ENCODE assay signal across 8 cellular contexts in the genomic region with DNA sequence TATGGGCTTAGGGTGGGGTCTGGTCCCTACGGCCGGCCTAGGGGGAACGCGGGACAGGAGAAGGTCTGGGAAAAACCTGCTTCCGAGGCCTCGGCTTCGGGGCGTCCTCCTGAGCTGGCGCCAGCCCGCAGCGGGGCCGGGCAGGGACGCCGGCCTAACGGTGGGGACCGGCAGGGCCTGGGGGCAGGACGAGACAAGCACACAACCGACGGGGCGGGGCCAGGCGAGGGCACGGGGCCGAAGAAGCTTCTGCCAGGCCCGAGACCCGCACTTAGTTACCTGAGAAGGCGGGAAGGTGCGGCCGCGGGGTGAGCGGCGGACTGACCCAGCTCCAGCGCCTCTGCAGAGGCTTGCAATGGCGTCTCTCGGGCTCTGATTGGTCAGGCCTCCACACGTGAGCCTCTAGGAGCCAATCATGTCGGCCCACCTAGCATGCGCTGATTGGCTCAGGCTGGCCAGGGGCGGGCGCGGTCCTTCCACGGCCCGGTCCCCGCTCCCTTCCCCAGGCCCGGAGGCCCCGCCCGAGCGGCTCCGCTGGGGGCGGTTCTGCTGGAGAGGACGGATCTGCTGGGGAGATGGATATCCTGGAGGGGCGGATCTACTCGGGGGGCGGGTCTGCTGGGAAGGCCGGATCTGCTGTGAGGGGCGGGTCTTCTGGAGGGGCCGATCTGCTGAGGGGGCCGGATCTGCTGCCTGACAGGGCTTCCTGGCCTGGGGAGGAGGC. TPM values are rescaled to one million over a fixed set of nuclear protein-coding genes. Genes with fewer than 3 reads are reported as not detected.
DNase-seq lines count a peak whose midpoint lies in the region; ATAC-seq and TF ChIP-seq lines count a peak whose summit lies in the region.

No MANE protein-coding gene starts in this region.

- peak overlapping the region; percentile 92 to 100 (median 100) for H3K4me3 ChIP-seq in spleen

- no peaks in the 10 kb centered on the region for H3K9me3 ChIP-seq in spleen

- peak overlapping the region; percentile 76 to 96 (median 92) for H3K27ac ChIP-seq in spleen

- 0 to 1% (median 1%) methylated on average over 32 to 57 of the region's 57 CpGs for WGBS in spleen, 5 donors

- peaks cover 28 to 92% (median 74%) of the 10 kb centered on the region in 6 donors for H3K4me1 ChIP-seq in spleen

- TF ChIP-seq POLR2A in spleen (IDR thresholded peaks at IDR 0.05): peak in 1 of 3 donors; percentile 84

- H3K36me3 ChIP-seq in spleen: peaks cover 0 to 38% (median 21%) of the 10 kb centered on the region in 6 donors

- TF ChIP-seq CTCF in spleen (IDR thresholded peaks at IDR 0.05 in 8 of 11, conservative IDR thresholded peaks at IDR 0.05 in 3 of 11): peak in 2 of 11 experiments; percentile 26 to 40

- peak; percentile 99 for DNase-seq in AG20443 (ENCODE audit: low spot score)
- peak; percentile 80 to 96 for DNase-seq in NCI-H446 (lab: John Stamatoyannopoulos, UW)
- peak; percentile 99 for DNase-seq in cerebellar cortex (ENCODE audit: low spot score)
- peak; percentile 99 for DNase-seq in iris pigment epithelial cell (ENCODE audit: low read depth)
- peak; percentile 100 for DNase-seq in spleen

- peak; percentile 96 for ATAC-seq in GM19043 (IDR thresholded peaks at IDR 0.05; ENCODE audit: low read depth, unreplicated experiment)
- peak; percentile 91 for ATAC-seq in HG03354 (IDR thresholded peaks at IDR 0.05; ENCODE audit: poor library complexity, severe bottlenecking, unreplicated experiment)
- peak; percentile 95 to 97 for ATAC-seq in activated CD4-positive, CD25-positive, alpha-beta regulatory T cell treated with anti-CD3 and anti-CD28 coated beads, Interleukin-2, amount 50 U/mL, for 24 hours

- intact Hi-C loops in spleen (cut with DNase I; ENCODE audit: low total_unique reads): no loop called here

- H3K27me3 ChIP-seq in spleen (replicated peaks in 1 of 7): peaks cover 3 to 28% (median 24%) of the 10 kb centered on the region in 7 donors

RNA-seq across cellular contexts. Expression of gene CPLX1, which starts 44.3 kb away (rescaled TPM):
- total RNA-seq in spleen: 10 to 100 TPM in 4 of 7 donors, 1 to 10 TPM in 3; 1.3 to 20.7 (median 12.4) TPM
- 10 to 100 TPM in 2 of 3 donors, 1 to 10 TPM in 1; 5.1 to 12.3 (median 10.7) TPM for polyA plus RNA-seq in spleen

Comparison
In these comparisons a context has a peak if more than half of its experiments do, and no peak if none do; other contexts are left out.
1. Peak in every context shown above with its lines: DNase-seq, ATAC-seq, H3K4me3 ChIP-seq and H3K27ac ChIP-seq.